Comparison of ENCODE assay signal across 8 cellular contexts in the genomic region with DNA sequence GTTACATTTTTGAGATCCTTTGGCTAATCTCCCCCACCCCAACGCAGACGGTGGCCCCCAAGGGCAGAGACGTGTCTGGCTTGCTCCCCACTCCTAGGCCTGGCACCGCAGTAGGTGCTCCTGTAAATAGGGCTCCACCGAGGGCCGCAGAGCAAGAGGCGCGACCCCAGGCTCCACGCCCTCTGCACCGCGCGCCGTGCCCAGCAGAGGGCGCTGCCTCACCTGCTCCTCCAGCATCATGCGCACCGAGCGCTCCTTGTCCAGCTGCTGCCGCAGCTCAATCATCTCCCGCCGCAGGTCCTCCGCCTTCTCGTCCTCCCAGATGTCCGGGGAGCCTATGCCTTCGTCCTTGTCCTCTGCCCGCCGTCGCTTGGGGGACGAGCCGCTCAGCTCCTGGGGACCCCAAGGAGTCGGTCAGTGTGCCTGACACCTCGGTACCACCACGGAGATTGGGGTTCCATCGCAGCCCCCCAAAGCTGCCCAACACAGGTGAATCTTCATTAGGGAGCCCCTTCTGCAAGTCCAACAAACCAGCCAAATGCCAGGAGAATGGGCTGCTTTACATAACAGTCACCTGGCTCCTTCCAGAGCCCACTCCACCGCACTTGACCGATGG. TPM values are rescaled to one million over a fixed set of nuclear protein-coding genes. Genes with fewer than 3 reads are reported as not detected.
DNase-seq lines count a peak whose midpoint lies in the region; ATAC-seq and TF ChIP-seq lines count a peak whose summit lies in the region.

No MANE protein-coding gene starts in this region.

- peak; percentile 46; the same call in 1 of the 2 replicates for TF ChIP-seq RAD21 in Ishikawa (IDR thresholded peaks at IDR 0.05; ENCODE audit: low read depth)

- POLR2A ChIA-PET in CD8-positive, alpha-beta T cell (lab: Charles Lee) = interaction anchor here (1.4 kb wide), 1 partner anchor 12 kb away, joined by 4 read pairs; a partner anchor contains a TSS

- H3K27ac Mint-ChIP-seq in CD8-positive, alpha-beta T cell = no peak overlapping the region

- H3K4me3 ChIP-seq in CD8-positive, alpha-beta T cell (ENCODE audit: low read depth, low read length) = no peak overlapping the region
- no peak overlapping the region for H3K4me3 ChIP-seq in right atrium auricular region

- H3K4me1 Mint-ChIP-seq in CD8-positive, alpha-beta T cell (ENCODE audit: low read depth) = peaks cover 11% of the 10 kb centered on the region
- peaks cover 5% of the 10 kb centered on the region for H3K4me1 Mint-ChIP-seq in activated T-cell treated with anti-CD3 and anti-CD28 coated beads, Interleukin-2, amount 50 U/mL, for 4 hours (ENCODE audit: low read depth)

- no peaks in the 10 kb centered on the region for H3K9me3 ChIP-seq in CD8-positive, alpha-beta T cell (ENCODE audit: low read length)
- no peaks in the 10 kb centered on the region for H3K9me3 ChIP-seq in right atrium auricular region

- H3K27ac ChIP-seq in CD8-positive, alpha-beta T cell (ENCODE audit: low read depth, low read length) = no peak overlapping the region
- H3K27ac ChIP-seq in right atrium auricular region = no peak overlapping the region

- H3K27me3 ChIP-seq in CD8-positive, alpha-beta T cell (ENCODE audit: insufficient read depth, low read length) = no peaks in the 10 kb centered on the region
- no peaks in the 10 kb centered on the region for H3K27me3 ChIP-seq in right atrium auricular region

- CTCF ChIA-PET in CD8-positive, alpha-beta T cell (lab: Charles Lee) = interaction anchor here (1.0 to 1.3 kb wide), 2 partner anchors 9 to 150 kb away, joined by 3 to 10 read pairs; no protein-coding TSS in a partner anchor

- no peaks in the 10 kb centered on the region for H3K4me1 ChIP-seq in CD8-positive, alpha-beta T cell (ENCODE audit: insufficient read depth, low read length)
- H3K4me1 ChIP-seq in right atrium auricular region = peaks cover 0 to 25% of the 10 kb centered on the region in 2 donors

- DNase-seq in CD8-positive, alpha-beta T cell = peak in 5 of 7 experiments; percentile 5 to 52 (median 36)
- no peak for DNase-seq in activated T-cell treated with anti-CD3 and anti-CD28 coated beads, Interleukin-2, amount 50 U/mL, for 4 hours
- DNase-seq in right atrium auricular region (ENCODE audit: low spot score) (no peak), NCI-H2029 treated with DMSO at 0.1 percent for 48 hours (lab: John Stamatoyannopoulos, UW) (no peak), GOT3 (lab: John Stamatoyannopoulos, UW) (no peak)
- DNase-seq in stimulated activated CD4-positive, alpha-beta T cell treated with anti-CD3 and anti-CD28 coated beads, Interleukin-4, amount 100 ng/mL, for 48 hours (ENCODE audit: low read depth in 2 of 2) = peak; percentile 36 to 48

- H3K36me3 ChIP-seq in CD8-positive, alpha-beta T cell (ENCODE audit: insufficient read depth, low read length) = peaks cover 9% of the 10 kb centered on the region
- peaks cover 7% of the 10 kb centered on the region for H3K36me3 ChIP-seq in right atrium auricular region

- no peaks in the 10 kb centered on the region for H3K9me3 Mint-ChIP-seq in CD8-positive, alpha-beta T cell
- H3K9me3 Mint-ChIP-seq in activated T-cell treated with anti-CD3 and anti-CD28 coated beads, Interleukin-2, amount 50 U/mL, for 4 hours = no peaks in the 10 kb centered on the region

- peaks cover 46% of the 10 kb centered on the region for H3K36me3 Mint-ChIP-seq in CD8-positive, alpha-beta T cell
- H3K36me3 Mint-ChIP-seq in activated T-cell treated with anti-CD3 and anti-CD28 coated beads, Interleukin-2, amount 50 U/mL, for 4 hours (ENCODE audit: insufficient read depth) = peaks cover 14% of the 10 kb centered on the region

- peak; percentile 42 for TF ChIP-seq CTCF in CD8-positive, alpha-beta T cell (IDR thresholded peaks at IDR 0.05)
- TF ChIP-seq CTCF in right atrium auricular region (IDR thresholded peaks at IDR 0.05) = peak; percentile 58 to 69

- ATAC-seq in CD8-positive, alpha-beta T cell = peak; percentile 69
- peak; percentile 60 to 69 for ATAC-seq in activated T-cell treated with anti-CD3 and anti-CD28 coated beads, Interleukin-2, amount 50 U/mL, for 4 hours
- no peak for ATAC-seq in HG02938 (IDR thresholded peaks at IDR 0.05; ENCODE audit: unreplicated experiment)

- intact Hi-C loops in CD8-positive, alpha-beta T cell (cut with DNase I, micrococcal nuclease) = no loop called here

- no peak for TF ChIP-seq EP300 in Ishikawa (IDR thresholded peaks at IDR 0.05; ENCODE audit: borderline replicate concordance)

- no peaks in the 10 kb centered on the region for H3K27me3 Mint-ChIP-seq in CD8-positive, alpha-beta T cell (ENCODE audit: low read depth)
- no peaks in the 10 kb centered on the region for H3K27me3 Mint-ChIP-seq in activated T-cell treated with anti-CD3 and anti-CD28 coated beads, Interleukin-2, amount 50 U/mL, for 4 hours (ENCODE audit: low read depth)

- no peak overlapping the region for H3K4me3 Mint-ChIP-seq in CD8-positive, alpha-beta T cell
- H3K4me3 Mint-ChIP-seq in activated T-cell treated with anti-CD3 and anti-CD28 coated beads, Interleukin-2, amount 50 U/mL, for 4 hours = no peak overlapping the region

TF ChIP-seq in Ishikawa, 13 proteins besides CTCF, POLR2A, EP300 and RAD21:
- TF ChIP-seq TEAD4 (IDR thresholded peaks at IDR 0.05) = no peak
- TF ChIP-seq ZBTB7A (IDR thresholded peaks at IDR 0.05; ENCODE audit: low read depth) = no peak
- TF ChIP-seq, protein P1, sequence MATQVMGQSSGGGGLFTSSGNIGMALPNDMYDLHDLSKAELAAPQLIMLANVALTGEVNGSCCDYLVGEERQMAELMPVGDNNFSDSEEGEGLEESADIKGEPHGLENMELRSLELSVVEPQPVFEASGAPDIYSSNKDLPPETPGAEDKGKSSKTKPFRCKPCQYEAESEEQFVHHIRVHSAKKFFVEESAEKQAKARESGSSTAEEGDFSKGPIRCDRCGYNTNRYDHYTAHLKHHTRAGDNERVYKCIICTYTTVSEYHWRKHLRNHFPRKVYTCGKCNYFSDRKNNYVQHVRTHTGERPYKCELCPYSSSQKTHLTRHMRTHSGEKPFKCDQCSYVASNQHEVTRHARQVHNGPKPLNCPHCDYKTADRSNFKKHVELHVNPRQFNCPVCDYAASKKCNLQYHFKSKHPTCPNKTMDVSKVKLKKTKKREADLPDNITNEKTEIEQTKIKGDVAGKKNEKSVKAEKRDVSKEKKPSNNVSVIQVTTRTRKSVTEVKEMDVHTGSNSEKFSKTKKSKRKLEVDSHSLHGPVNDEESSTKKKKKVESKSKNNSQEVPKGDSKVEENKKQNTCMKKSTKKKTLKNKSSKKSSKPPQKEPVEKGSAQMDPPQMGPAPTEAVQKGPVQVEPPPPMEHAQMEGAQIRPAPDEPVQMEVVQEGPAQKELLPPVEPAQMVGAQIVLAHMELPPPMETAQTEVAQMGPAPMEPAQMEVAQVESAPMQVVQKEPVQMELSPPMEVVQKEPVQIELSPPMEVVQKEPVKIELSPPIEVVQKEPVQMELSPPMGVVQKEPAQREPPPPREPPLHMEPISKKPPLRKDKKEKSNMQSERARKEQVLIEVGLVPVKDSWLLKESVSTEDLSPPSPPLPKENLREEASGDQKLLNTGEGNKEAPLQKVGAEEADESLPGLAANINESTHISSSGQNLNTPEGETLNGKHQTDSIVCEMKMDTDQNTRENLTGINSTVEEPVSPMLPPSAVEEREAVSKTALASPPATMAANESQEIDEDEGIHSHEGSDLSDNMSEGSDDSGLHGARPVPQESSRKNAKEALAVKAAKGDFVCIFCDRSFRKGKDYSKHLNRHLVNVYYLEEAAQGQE (IDR thresholded peaks at IDR 0.05; ENCODE audit: low read depth) = no peak
TF ChIP-seq in Ishikawa: peak in this region for 0.

RNA-seq across cellular contexts. Expression of a gene that starts 11.2 kb away (rescaled TPM):
- total RNA-seq in CD8-positive, alpha-beta T cell = 1 to 10 TPM; 8.5 to 9.8 TPM
- 10 to 100 TPM; 61.3 to 77.9 (median 65.5) TPM for total RNA-seq in activated T-cell treated with anti-CD3 and anti-CD28 coated beads, Interleukin-2, amount 50 U/mL, for 4 hours
- total RNA-seq in right atrium auricular region = 1 to 10 TPM; 2.0 to 2.9 TPM

RNA-seq across cellular contexts. Expression of a gene that starts 19.8 kb away (rescaled TPM):
- not detected for total RNA-seq in CD8-positive, alpha-beta T cell
- under 1 TPM in 1 of 3 donors, not detected in 2; 0.05 TPM for total RNA-seq in activated T-cell treated with anti-CD3 and anti-CD28 coated beads, Interleukin-2, amount 50 U/mL, for 4 hours
- total RNA-seq in right atrium auricular region = 100 to 1,000 TPM; 295 to 466 TPM

RNA-seq across cellular contexts. Expression of a gene that starts 54.2 kb away (rescaled TPM):
- total RNA-seq in CD8-positive, alpha-beta T cell = not detected
- total RNA-seq in activated T-cell treated with anti-CD3 and anti-CD28 coated beads, Interleukin-2, amount 50 U/mL, for 4 hours = under 1 TPM; 0.11 to 0.19 (median 0.13) TPM
- 10 to 100 TPM; 10.3 to 16.0 TPM for total RNA-seq in right atrium auricular region

Comparison
In these comparisons a context has a peak if more than half of its experiments do, and no peak if none do; other contexts are left out.
1. DNase-seq: peak in CD8-positive, alpha-beta T cell (5 of 7) and stimulated activated CD4-positive, alpha-beta T cell treated with anti-CD3 and anti-CD28 coated beads, Interleukin-4, amount 100 ng/mL, for 48 hours (2 of 2); none in activated T-cell treated with anti-CD3 and anti-CD28 coated beads, Interleukin-2, amount 50 U/mL, for 4 hours (single experiment), right atrium auricular region (single experiment), NCI-H2029 treated with DMSO at 0.1 percent for 48 hours (single experiment) and GOT3 (single experiment).
2. RNA of a gene that starts 11.2 kb away (total RNA-seq): 61.3 to 77.9 TPM in activated T-cell treated with anti-CD3 and anti-CD28 coated beads, Interleukin-2, amount 50 U/mL, for 4 hours; 8.5 to 9.8 TPM in CD8-positive, alpha-beta T cell and 2.0 to 2.9 TPM in right atrium auricular region; every median in the first group is over 4 times any median in the second.
3. RNA of a gene that starts 19.8 kb away (total RNA-seq): 295 to 466 TPM in right atrium auricular region; not detected in CD8-positive, alpha-beta T cell and 0.05 TPM in activated T-cell treated with anti-CD3 and anti-CD28 coated beads, Interleukin-2, amount 50 U/mL, for 4 hours; every median in the first group is over 100 times any median in the second.
4. RNA of a gene that starts 54.2 kb away (total RNA-seq): 10.3 to 16.0 TPM in right atrium auricular region; 0.11 to 0.19 TPM in activated T-cell treated with anti-CD3 and anti-CD28 coated beads, Interleukin-2, amount 50 U/mL, for 4 hours and not detected in CD8-positive, alpha-beta T cell; every median in the first group is over 4 times any median in the second.